Comparison of ENCODE assay signal across 10 cellular contexts in the genomic region with DNA sequence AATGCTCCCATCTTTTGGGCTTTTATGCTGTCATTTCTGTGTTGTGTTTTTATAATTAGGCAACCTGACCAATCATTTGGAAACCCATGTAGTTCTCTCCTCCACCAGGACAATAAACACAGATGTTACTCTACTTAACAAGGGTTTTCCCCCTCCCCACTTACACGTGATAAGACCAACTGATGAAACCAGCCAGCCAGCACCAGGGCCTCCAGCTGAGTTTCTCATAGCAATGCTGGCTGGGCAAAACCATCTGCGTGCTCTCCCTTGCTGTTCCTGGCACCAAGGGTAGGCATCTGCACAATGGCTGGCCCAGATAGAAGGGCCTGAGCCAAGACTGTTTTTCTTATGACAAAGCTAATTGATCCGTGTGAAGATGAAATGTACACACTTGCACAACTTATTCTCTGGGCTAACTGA.
DNase-seq lines count a peak whose midpoint lies in the region; ATAC-seq, FAIRE-seq and TF ChIP-seq lines count a peak whose summit lies in the region.
"Had no signal": no experiment of that assay in that cellular context is flagged by ENCODE, and none has a peak within 500 bp of the region (broad histone marks: within the 10 kb centered on the region; RNA-seq: fewer than 3 reads in every experiment).

No MANE protein-coding gene starts in this region.

- H3K27ac ChIP-seq in WERI-Rb-1 (peak overlapping the region; percentile 39; the same call in 1 of the 2 replicates), mesendoderm (ENCODE audit: low read depth, low read length) (no peak overlapping the region), adrenal gland (no peak overlapping the region)
- H3K27ac ChIP-seq: SJSA1 had no signal

- TF ChIP-seq POLR2A in H54 (IDR thresholded peaks at IDR 0.05; ENCODE audit: low read depth, low read length): no peak
- no peak for TF ChIP-seq POLR2A in adrenal gland (IDR thresholded peaks at IDR 0.05)

- TF ChIP-seq CTCF in WERI-Rb-1 (IDR thresholded peaks at IDR 0.05; ENCODE audit: low read depth, low read length): no peak
- TF ChIP-seq CTCF in adrenal gland (IDR thresholded peaks at IDR 0.05): no peak

- H3K27me3 ChIP-seq in WERI-Rb-1 (ENCODE audit: insufficient read depth, low read depth, severe bottlenecking) (no peaks in the 10 kb centered on the region), mesendoderm (ENCODE audit: insufficient read depth, low read length, poor library complexity) (no peaks in the 10 kb centered on the region), adrenal gland (no peaks in the 10 kb centered on the region)
- H3K27me3 ChIP-seq: SJSA1 had no signal

- FAIRE-seq in H54 (lab: Jason Lieb, UNC): no peak

- H3K4ac ChIP-seq in mesendoderm (ENCODE audit: low read depth, low read length): no peak overlapping the region

- H3K9ac ChIP-seq in mesendoderm (ENCODE audit: low read length): no peak overlapping the region

- intact Hi-C loops in adrenal gland (cut with DNase I): no loop called here

- no peak overlapping the region for H2BK120ac ChIP-seq in mesendoderm (ENCODE audit: low read depth, low read length)

- H3K56ac ChIP-seq in mesendoderm (ENCODE audit: low read length): no peak overlapping the region

- no peak overlapping the region for H2AK5ac ChIP-seq in mesendoderm (ENCODE audit: low read length)

- H3K4me3 ChIP-seq in WERI-Rb-1 (ENCODE audit: low read depth, low read length) (no peak overlapping the region), mesendoderm (ENCODE audit: low read length) (no peak overlapping the region), adrenal gland (no peak overlapping the region)
- H3K4me3 ChIP-seq: SJSA1 had no signal

- no peak overlapping the region for H2BK15ac ChIP-seq in mesendoderm (replicated peaks; ENCODE audit: low read depth)

- H3K18ac ChIP-seq in mesendoderm (ENCODE audit: low read length): no peak overlapping the region

- H3K79me1 ChIP-seq in mesendoderm (ENCODE audit: low read length): no peaks in the 10 kb centered on the region

- DNase-seq in WERI-Rb-1 (peak; percentile 34), mesendoderm (peak; percentile 65), H54 (ENCODE audit: insufficient read length, low spot score) (no peak), adrenal gland (no peak)
- no peak for DNase-seq in central memory CD4-positive, alpha-beta T cell

- H3K4me1 ChIP-seq in mesendoderm (ENCODE audit: control insufficient read depth, low read depth, low read length): no peaks in the 10 kb centered on the region
- H3K4me1 ChIP-seq in adrenal gland (replicated peaks in 1 of 2): peaks cover 0 to 9% of the 10 kb centered on the region in 2 donors
- H3K4me1 ChIP-seq: SJSA1 had no signal

- no peak overlapping the region for H3K23ac ChIP-seq in mesendoderm (ENCODE audit: low read length)

- no CpG with 5 or more reads among the region's 3 CpGs for WGBS in mesendoderm (ENCODE audit: extremely low coverage, insufficient coverage, low lambda C conversion rate)
- 51 to 68% (median 65%) methylated on average over 3 of the region's 3 CpGs for WGBS in adrenal gland, 4 donors

- no peak overlapping the region for H3K4me2 ChIP-seq in mesendoderm (ENCODE audit: low read length)

- H2BK5ac ChIP-seq in mesendoderm (ENCODE audit: low read length): no peak overlapping the region

- no peaks in the 10 kb centered on the region for H3K79me2 ChIP-seq in mesendoderm (ENCODE audit: control insufficient read depth, insufficient read depth, low read length)

- H4K8ac ChIP-seq in mesendoderm (ENCODE audit: low read depth, low read length): no peak overlapping the region

- ATAC-seq in GM18498 (IDR thresholded peaks at IDR 0.05; ENCODE audit: unreplicated experiment) (peak; percentile 87), GM19463 (IDR thresholded peaks at IDR 0.05; ENCODE audit: unreplicated experiment) (peak; percentile 95), HG03432 (IDR thresholded peaks at IDR 0.05; ENCODE audit: unreplicated experiment) (peak; percentile 95)
- ATAC-seq: left colon had no signal

- H3K36me3 ChIP-seq in WERI-Rb-1: no peaks in the 10 kb centered on the region
- no peaks in the 10 kb centered on the region for H3K36me3 ChIP-seq in mesendoderm (ENCODE audit: control insufficient read depth, insufficient read depth, low read length)
- no peaks in the 10 kb centered on the region for H3K36me3 ChIP-seq in adrenal gland (replicated peaks in 1 of 2)
- H3K36me3 ChIP-seq: SJSA1 had no signal

- H4K5ac ChIP-seq in mesendoderm (ENCODE audit: low read length): no peak overlapping the region

- H3K9me3 ChIP-seq in WERI-Rb-1 (ENCODE audit: severe bottlenecking) (no peaks in the 10 kb centered on the region), adrenal gland (replicated peaks in 1 of 3) (no peaks in the 10 kb centered on the region)
- H3K9me3 ChIP-seq: SJSA1 had no signal

Comparison
In these comparisons a context has a peak if more than half of its experiments do, and no peak if none do; other contexts are left out.
1. DNase-seq: peak in WERI-Rb-1 (single experiment) and mesendoderm (single experiment); none in H54 (single experiment), central memory CD4-positive, alpha-beta T cell (single experiment) and adrenal gland (0 of 7).
2. Peak in every context shown above with its lines, with median percentiles within 50 percentile points of each other: ATAC-seq.